Comparison of ENCODE assay signal across 1 cellular context in the genomic region with DNA sequence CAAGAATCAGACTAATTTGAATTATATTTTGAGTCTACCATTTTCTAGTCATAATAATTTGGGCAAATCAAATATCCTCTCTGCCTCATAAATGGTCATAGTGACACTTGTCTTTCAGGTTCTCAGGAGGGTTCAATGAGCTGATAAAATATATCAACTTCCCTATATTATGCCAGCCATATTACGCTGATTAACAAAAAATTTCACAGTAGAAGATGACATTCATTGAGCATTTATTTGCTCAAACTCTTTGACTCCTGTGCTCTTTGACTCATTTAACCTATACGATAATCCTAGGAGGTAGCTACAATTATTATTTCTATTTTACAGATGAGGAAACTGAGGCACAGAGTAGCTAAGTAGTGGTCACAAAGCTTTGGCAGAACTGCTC.
TF ChIP-seq lines count a peak whose summit lies in the region.

No MANE protein-coding gene starts in this region.

TF ChIP-seq in IMR-90, 13 proteins besides CTCF, POLR2A, EP300 and RAD21:
- TF ChIP-seq BHLHE40 (IDR thresholded peaks at IDR 0.05; ENCODE audit: low read depth, low read length) (no peak), CEBPB (IDR thresholded peaks at IDR 0.05; ENCODE audit: low read depth, low read length) (no peak)
